Comparison of ENCODE assay signal across 14 cellular contexts in genomic region chr11:6613496-6613895, GRCh38. TPM values are rescaled to one million over a fixed set of nuclear protein-coding genes. Genes with fewer than 3 reads are reported as not detected.
DNase-seq lines count a peak whose midpoint lies in the region; ATAC-seq and TF ChIP-seq lines count a peak whose summit lies in the region.
"Had no signal": no experiment of that assay in that cellular context is flagged by ENCODE, and none has a peak within 500 bp of the region (broad histone marks: within the 10 kb centered on the region; RNA-seq: fewer than 3 reads in every experiment).

No MANE protein-coding gene starts in this region.

- peaks cover 17% of the 10 kb centered on the region for H3K79me2 ChIP-seq in DOHH2 (ENCODE audit: control insufficient read depth, low read length)

- ATAC-seq in left lung (no peak), HG02884 (IDR thresholded peaks at IDR 0.05; ENCODE audit: unreplicated experiment) (no peak)

- POLR2A ChIA-PET in GM10248 (lab: Yijun Ruan, JAX), result interaction anchor here (1.5 kb wide), 1 partner anchor 9 kb away, joined by 5 read pairs; no protein-coding TSS in a partner anchor
- POLR2A ChIA-PET in activated CD4-positive, alpha-beta T cell treated with anti-CD3 and anti-CD28 coated beads, Interleukin-2, amount 10 ng/mL, durations not matched to agents 7 days and 5 days (lab: Charles Lee), result no interaction called here

- H3K9me3 Mint-ChIP-seq in activated CD4-positive, alpha-beta T cell treated with anti-CD3 and anti-CD28 coated beads, Interleukin-2, amount 10 ng/mL, durations not matched to agents 7 days and 5 days, result no peaks in the 10 kb centered on the region
- H3K9me3 Mint-ChIP-seq: activated naive CD8-positive, alpha-beta T cell treated with anti-CD3 and anti-CD28 coated beads, Interleukin-2, amount 50 U/mL, for 24 hours had no signal

- peaks cover 33% of the 10 kb centered on the region for H3K36me3 ChIP-seq in DOHH2 (ENCODE audit: control insufficient read depth, low read length)
- H3K36me3 ChIP-seq in Peyer's patch, result peaks cover 0 to 47% (median 3%) of the 10 kb centered on the region in 3 donors
- H3K36me3 ChIP-seq in left lung, result peaks cover 0 to 64% of the 10 kb centered on the region in 2 donors
- peaks cover 37% of the 10 kb centered on the region for H3K36me3 ChIP-seq in suprapubic skin

- H3K27ac ChIP-seq in DOHH2 (ENCODE audit: low read depth, low read length), result no peak overlapping the region
- H3K27ac ChIP-seq in Peyer's patch, result peak overlapping the region; percentile 93 to 99 (median 94)
- peak overlapping the region; percentile 98 to 99 for H3K27ac ChIP-seq in left lung
- H3K27ac ChIP-seq in suprapubic skin, result peak overlapping the region; percentile 97

- TF ChIP-seq CTCF in DOHH2 (IDR thresholded peaks at IDR 0.05; ENCODE audit: low read depth, low read length, poor library complexity, severe bottlenecking) (no peak), Peyer's patch (IDR thresholded peaks at IDR 0.05) (no peak), left lung (IDR thresholded peaks at IDR 0.05) (no peak), suprapubic skin (IDR thresholded peaks at IDR 0.05) (no peak), GM10248 (IDR thresholded peaks at IDR 0.05; ENCODE audit: control extremely low read depth, extremely low read depth, low read depth, missing control alignments) (no peak)

- intact Hi-C loops in left lung (cut with DNase I), result no loop called here

- H3K9me3 ChIP-seq in DOHH2 (ENCODE audit: control insufficient read depth, insufficient read depth, low read length) (no peaks in the 10 kb centered on the region), Peyer's patch (no peaks in the 10 kb centered on the region), left lung (no peaks in the 10 kb centered on the region), suprapubic skin (no peaks in the 10 kb centered on the region)

- peaks cover 5% of the 10 kb centered on the region; the same call in 1 of the 2 replicates for H3F3A ChIP-seq in DOHH2 (ENCODE audit: control insufficient read depth, insufficient read depth)

- no peak overlapping the region for H3K4me3 Mint-ChIP-seq in activated CD4-positive, alpha-beta T cell treated with anti-CD3 and anti-CD28 coated beads, Interleukin-2, amount 10 ng/mL, durations not matched to agents 7 days and 5 days
- H3K4me3 Mint-ChIP-seq: activated naive CD8-positive, alpha-beta T cell treated with anti-CD3 and anti-CD28 coated beads, Interleukin-2, amount 50 U/mL, for 24 hours had no signal

- DNase-seq in Peyer's patch, result no peak
- DNase-seq in left lung, result no peak
- no peak for DNase-seq in suprapubic skin (ENCODE audit: low spot score in 2 of 2)
- DNase-seq in GM10248 (ENCODE audit: extremely low spot score), result no peak
- DNase-seq in activated CD4-positive, alpha-beta T cell treated with anti-CD3 and anti-CD28 coated beads, Interleukin-2, amount 10 ng/mL, durations not matched to agents 7 days and 5 days, result no peak
- DNase-seq in NCI-H1930 (lab: John Stamatoyannopoulos, UW), result no peak
- DNase-seq: dermis blood vessel endothelial cell; foreskin fibroblast; GF-D8; NCI-H2029 treated with DMSO at 0.1 percent for 48 hours; stimulated activated CD4-positive, alpha-beta T cell treated with anti-CD3 and anti-CD28 coated beads, Interleukin-15, amount 100 ng/mL, for 24 hours had no signal

- H3K9me2 ChIP-seq in DOHH2 (replicated peaks; ENCODE audit: control insufficient read depth, low read length), result no peaks in the 10 kb centered on the region

- peaks cover 33% of the 10 kb centered on the region for H3K4me1 Mint-ChIP-seq in activated CD4-positive, alpha-beta T cell treated with anti-CD3 and anti-CD28 coated beads, Interleukin-2, amount 10 ng/mL, durations not matched to agents 7 days and 5 days

- H4K20me1 ChIP-seq in DOHH2 (ENCODE audit: control insufficient read depth, insufficient read depth, low read depth, low read length), result no peaks in the 10 kb centered on the region

- H3K27me3 ChIP-seq in DOHH2 (ENCODE audit: control insufficient read depth, low read length), result no peaks in the 10 kb centered on the region
- no peaks in the 10 kb centered on the region for H3K27me3 ChIP-seq in Peyer's patch
- no peaks in the 10 kb centered on the region for H3K27me3 ChIP-seq in left lung
- no peaks in the 10 kb centered on the region for H3K27me3 ChIP-seq in suprapubic skin

- no peak overlapping the region for H3K27ac Mint-ChIP-seq in activated CD4-positive, alpha-beta T cell treated with anti-CD3 and anti-CD28 coated beads, Interleukin-2, amount 10 ng/mL, durations not matched to agents 7 days and 5 days
- H3K27ac Mint-ChIP-seq: activated naive CD8-positive, alpha-beta T cell treated with anti-CD3 and anti-CD28 coated beads, Interleukin-2, amount 50 U/mL, for 24 hours had no signal

- CTCF ChIA-PET in GM10248 (lab: Yijun Ruan, JAX), result interaction anchor here (0.9 to 2.2 kb wide), 7 partner anchors 10 to 234 kb away, joined by 3 to 9 read pairs (median 5); partner anchors contain the start of gene MRPL17
- CTCF ChIA-PET in activated CD4-positive, alpha-beta T cell treated with anti-CD3 and anti-CD28 coated beads, Interleukin-2, amount 10 ng/mL, durations not matched to agents 7 days and 5 days (lab: Charles Lee), result interaction anchor here (1.3 to 3.8 kb wide), 6 partner anchors 9 to 82 kb away, joined by 4 to 14 read pairs (median 6); partner anchors contain the start of genes ILK and MRPL17

- H3K4me1 ChIP-seq in DOHH2 (ENCODE audit: control insufficient read depth, low read length), result peaks cover 30% of the 10 kb centered on the region
- H3K4me1 ChIP-seq in Peyer's patch, result peaks cover 0 to 47% (median 6%) of the 10 kb centered on the region in 4 donors
- peaks cover 14 to 79% of the 10 kb centered on the region in 2 donors for H3K4me1 ChIP-seq in left lung
- H3K4me1 ChIP-seq in suprapubic skin, result peaks cover 41% of the 10 kb centered on the region

- H3K4me2 ChIP-seq in DOHH2 (ENCODE audit: low read length), result peak overlapping the region; percentile 97; the same call in 1 of the 2 replicates

- H3K4me3 ChIP-seq in DOHH2 (ENCODE audit: low read length), result no peak overlapping the region; the same call in 1 of the 2 replicates
- peak overlapping the region in 1 of 4 donors; percentile 71 for H3K4me3 ChIP-seq in Peyer's patch
- H3K4me3 ChIP-seq in left lung, result no peak overlapping the region
- H3K4me3 ChIP-seq in suprapubic skin, result no peak overlapping the region

- no peak for TF ChIP-seq EP300 in suprapubic skin (IDR thresholded peaks at IDR 0.05)

- peaks cover 47% of the 10 kb centered on the region for H3K36me3 Mint-ChIP-seq in activated CD4-positive, alpha-beta T cell treated with anti-CD3 and anti-CD28 coated beads, Interleukin-2, amount 10 ng/mL, durations not matched to agents 7 days and 5 days (ENCODE audit: low read depth)

- 86% methylated on average over 3 of the region's 3 CpGs for WGBS in suprapubic skin

- TF ChIP-seq POLR2A in Peyer's patch (IDR thresholded peaks at IDR 0.05) (no peak), suprapubic skin (IDR thresholded peaks at IDR 0.05) (no peak)

- H3K27me3 Mint-ChIP-seq in activated CD4-positive, alpha-beta T cell treated with anti-CD3 and anti-CD28 coated beads, Interleukin-2, amount 10 ng/mL, durations not matched to agents 7 days and 5 days, result no peaks in the 10 kb centered on the region
- H3K27me3 Mint-ChIP-seq: activated naive CD8-positive, alpha-beta T cell treated with anti-CD3 and anti-CD28 coated beads, Interleukin-2, amount 50 U/mL, for 24 hours had no signal

RNA-seq across cellular contexts. Expression of gene TAF10, which starts 1.5 kb away (rescaled TPM):
- 10 to 100 TPM; 55.9 to 90.8 (median 74.5) TPM for total RNA-seq in Peyer's patch
- total RNA-seq in left lung, result 100 to 1,000 TPM; 127 TPM
- 10 to 100 TPM; 24.1 to 54.5 (median 40.1) TPM for total RNA-seq in suprapubic skin
- total RNA-seq in activated CD4-positive, alpha-beta T cell treated with anti-CD3 and anti-CD28 coated beads, Interleukin-2, amount 10 ng/mL, durations not matched to agents 7 days and 5 days, result 100 to 1,000 TPM; 138 to 156 TPM

RNA-seq across cellular contexts. Expression of gene TPP1, which starts 5.7 kb away (rescaled TPM):
- 100 to 1,000 TPM in 3 of 4 donors, 10 to 100 TPM in 1; 79.2 to 232 (median 134) TPM for total RNA-seq in Peyer's patch
- 100 to 1,000 TPM; 202 to 264 TPM for total RNA-seq in left lung
- 100 to 1,000 TPM in 2 of 4 donors, 10 to 100 TPM in 2; 56.1 to 126 (median 81.9) TPM for total RNA-seq in suprapubic skin
- 100 to 1,000 TPM in 1 of 2 experiments, 10 to 100 TPM in 1; 90.1 to 105 TPM for total RNA-seq in activated CD4-positive, alpha-beta T cell treated with anti-CD3 and anti-CD28 coated beads, Interleukin-2, amount 10 ng/mL, durations not matched to agents 7 days and 5 days

RNA-seq across cellular contexts. Expression of gene ILK, which starts 9.9 kb away (rescaled TPM):
- total RNA-seq in Peyer's patch (100 to 1,000 TPM in 2 of 4 donors, 10 to 100 TPM in 2; 81.1 to 121 (median 97.3) TPM), left lung (100 to 1,000 TPM; 155 to 165 TPM), suprapubic skin (10 to 100 TPM; 59.8 to 83.8 (median 71.5) TPM)
- total RNA-seq in activated CD4-positive, alpha-beta T cell treated with anti-CD3 and anti-CD28 coated beads, Interleukin-2, amount 10 ng/mL, durations not matched to agents 7 days and 5 days, result 100 to 1,000 TPM; 155 to 163 TPM

RNA-seq across cellular contexts. Expression of gene RRP8, which starts 10.1 kb away (rescaled TPM):
- total RNA-seq in Peyer's patch (10 to 100 TPM; 11.4 to 28.9 (median 17.5) TPM), left lung (10 to 100 TPM; 18.0 to 19.5 TPM), suprapubic skin (10 to 100 TPM; 15.9 to 33.6 (median 18.3) TPM)
- 10 to 100 TPM; 23.0 to 27.1 TPM for total RNA-seq in activated CD4-positive, alpha-beta T cell treated with anti-CD3 and anti-CD28 coated beads, Interleukin-2, amount 10 ng/mL, durations not matched to agents 7 days and 5 days

RNA-seq across cellular contexts. Expression of gene DCHS1, which starts 42.1 kb away (rescaled TPM):
- total RNA-seq in Peyer's patch (10 to 100 TPM in 2 of 4 donors, 1 to 10 TPM in 2; 2.8 to 12.4 (median 9.7) TPM), left lung (10 to 100 TPM; 15.4 to 18.9 TPM), suprapubic skin (1 to 10 TPM; 3.9 to 9.0 (median 6.4) TPM)
- total RNA-seq in activated CD4-positive, alpha-beta T cell treated with anti-CD3 and anti-CD28 coated beads, Interleukin-2, amount 10 ng/mL, durations not matched to agents 7 days and 5 days, result under 1 TPM; 0.35 to 0.40 TPM
